In the genomic region with DNA sequence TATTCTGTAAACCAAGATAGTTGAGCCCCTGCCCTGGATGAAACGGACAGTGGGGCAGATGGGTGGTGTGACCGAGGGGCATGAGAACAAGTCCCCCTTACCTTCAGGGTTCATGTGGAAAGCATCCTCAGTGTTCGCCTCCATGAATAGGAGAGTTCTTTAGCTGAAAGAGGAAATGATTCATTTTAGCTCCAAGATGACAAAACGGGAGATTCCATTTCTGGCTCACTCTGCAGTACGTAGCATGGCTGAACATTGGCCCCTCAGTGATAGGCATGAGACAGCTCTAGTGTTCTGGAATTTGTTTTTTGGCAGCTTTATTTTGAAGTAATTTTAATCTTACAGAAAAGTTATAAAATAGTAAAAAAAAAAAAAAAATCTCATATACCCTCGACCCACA, we compare ENCODE assay signal across 11 cellular contexts.
A peak's percentile ranks its signal among the peaks of the same experiment; 100 is the strongest.
DNase-seq lines count a peak whose midpoint lies in the region; ATAC-seq and TF ChIP-seq lines count a peak whose summit lies in the region.
"Had no signal": no experiment of that assay in that cellular context is flagged by ENCODE, and none has a peak within 500 bp of the region (broad histone marks: within the 10 kb centered on the region; RNA-seq: fewer than 3 reads in every experiment).

No MANE protein-coding gene starts in this region.

- H3K27me3 Mint-ChIP-seq in natural killer cell treated with Interleukin-12 subunit alpha and Interleukin-12 subunit beta and Interleukin-15 and Interleukin-18, amount 100 ng/mL, for 72 hours = no peaks in the 10 kb centered on the region

- 66 to 84% (median 67%) methylated on average over 6 of the region's 6 CpGs for WGBS in spleen, 5 donors

- intact Hi-C loops in spleen (cut with DNase I; ENCODE audit: low total_unique reads) = no loop called here

- H3K4me3 ChIP-seq in skeletal muscle cell (ENCODE audit: low read depth, low read length) (no peak overlapping the region), spleen (no peak overlapping the region)

- no peaks in the 10 kb centered on the region for H3K4me1 ChIP-seq in spleen

- H3K36me3 Mint-ChIP-seq in natural killer cell treated with Interleukin-12 subunit alpha and Interleukin-12 subunit beta and Interleukin-15 and Interleukin-18, amount 100 ng/mL, for 72 hours = no peaks in the 10 kb centered on the region
- H3K36me3 Mint-ChIP-seq: stimulated activated naive B cell treated with anti-CD40 and anti-IgM and Interleukin-4, amounts not matched to agents 10 μg/mL and 1 μg/mL and 100 μg/mL, for 72 hours had no signal

- DNase-seq in GM13976 (ENCODE audit: low spot score) (peak; percentile 18), skeletal muscle cell (ENCODE audit: low read depth) (peak; percentile 52), spleen (no peak)
- DNase-seq in natural killer cell treated with Interleukin-12 subunit alpha and Interleukin-12 subunit beta and Interleukin-15 and Interleukin-18, amount 100 ng/mL, for 72 hours (ENCODE audit: low spot score) = no peak
- DNase-seq: activated T-cell treated with anti-CD3 and anti-CD28 coated beads, Interleukin-2, amount 50 U/mL, for 1 hour; cortex of kidney; NCI-H1105 treated with DMSO at 0.1 percent for 48 hours; stimulated activated naive B cell treated with anti-CD40 and anti-IgM and Interleukin-4, amounts not matched to agents 10 μg/mL and 1 μg/mL and 100 μg/mL, for 72 hours had no signal

- H3K36me3 ChIP-seq in spleen = no peaks in the 10 kb centered on the region

- H3K27ac Mint-ChIP-seq in natural killer cell treated with Interleukin-12 subunit alpha and Interleukin-12 subunit beta and Interleukin-15 and Interleukin-18, amount 100 ng/mL, for 72 hours = no peak overlapping the region
- H3K27ac Mint-ChIP-seq: stimulated activated naive B cell treated with anti-CD40 and anti-IgM and Interleukin-4, amounts not matched to agents 10 μg/mL and 1 μg/mL and 100 μg/mL, for 72 hours had no signal

- TF ChIP-seq CTCF in GM13976 (IDR thresholded peaks at IDR 0.05; ENCODE audit: borderline replicate concordance, control extremely low read depth, extremely low read depth, insufficient read depth, missing control alignments) (no peak), spleen (IDR thresholded peaks at IDR 0.05 in 8 of 11, conservative IDR thresholded peaks at IDR 0.05 in 3 of 11) (no peak)

- ATAC-seq in HG02852 (IDR thresholded peaks at IDR 0.05; ENCODE audit: unreplicated experiment) (peak; percentile 93), SK-N-SH treated with all-trans-retinoic acid at 6 μM for 48 hours (peak; percentile 59; the same call in 2 of the 3 replicates), HG03196 (IDR thresholded peaks at IDR 0.05; ENCODE audit: unreplicated experiment) (no peak)
- ATAC-seq in natural killer cell treated with Interleukin-12 subunit alpha and Interleukin-12 subunit beta and Interleukin-15 and Interleukin-18, amount 100 ng/mL, for 72 hours = no peak

- H3K27me3 ChIP-seq in spleen (replicated peaks in 1 of 7) = peaks cover 0 to 3% (median 0%) of the 10 kb centered on the region in 7 donors

- no peak overlapping the region for H3K27ac ChIP-seq in spleen

- TF ChIP-seq POLR2A in spleen (IDR thresholded peaks at IDR 0.05) = no peak

- peaks cover 2% of the 10 kb centered on the region for H3K9me3 Mint-ChIP-seq in natural killer cell treated with Interleukin-12 subunit alpha and Interleukin-12 subunit beta and Interleukin-15 and Interleukin-18, amount 100 ng/mL, for 72 hours

- no peaks in the 10 kb centered on the region for H3K9me3 ChIP-seq in spleen

- no peak overlapping the region for H3K4me3 Mint-ChIP-seq in natural killer cell treated with Interleukin-12 subunit alpha and Interleukin-12 subunit beta and Interleukin-15 and Interleukin-18, amount 100 ng/mL, for 72 hours
- H3K4me3 Mint-ChIP-seq: stimulated activated naive B cell treated with anti-CD40 and anti-IgM and Interleukin-4, amounts not matched to agents 10 μg/mL and 1 μg/mL and 100 μg/mL, for 72 hours had no signal

- no peaks in the 10 kb centered on the region for H3K4me1 Mint-ChIP-seq in natural killer cell treated with Interleukin-12 subunit alpha and Interleukin-12 subunit beta and Interleukin-15 and Interleukin-18, amount 100 ng/mL, for 72 hours (ENCODE audit: low read depth in 2 of 2)
- H3K4me1 Mint-ChIP-seq: stimulated activated naive B cell treated with anti-CD40 and anti-IgM and Interleukin-4, amounts not matched to agents 10 μg/mL and 1 μg/mL and 100 μg/mL, for 72 hours had no signal

- in situ Hi-C loops in GM13976 (cut with MboI; ENCODE audit: low sequenced_read_pairs, unreplicated experiment) = no loop called here

TF ChIP-seq in SK-N-SH treated with all-trans-retinoic acid at 6 μM for 48 hours, 23 proteins besides CTCF, POLR2A, EP300 and RAD21:
- TF ChIP-seq, protein P1, sequence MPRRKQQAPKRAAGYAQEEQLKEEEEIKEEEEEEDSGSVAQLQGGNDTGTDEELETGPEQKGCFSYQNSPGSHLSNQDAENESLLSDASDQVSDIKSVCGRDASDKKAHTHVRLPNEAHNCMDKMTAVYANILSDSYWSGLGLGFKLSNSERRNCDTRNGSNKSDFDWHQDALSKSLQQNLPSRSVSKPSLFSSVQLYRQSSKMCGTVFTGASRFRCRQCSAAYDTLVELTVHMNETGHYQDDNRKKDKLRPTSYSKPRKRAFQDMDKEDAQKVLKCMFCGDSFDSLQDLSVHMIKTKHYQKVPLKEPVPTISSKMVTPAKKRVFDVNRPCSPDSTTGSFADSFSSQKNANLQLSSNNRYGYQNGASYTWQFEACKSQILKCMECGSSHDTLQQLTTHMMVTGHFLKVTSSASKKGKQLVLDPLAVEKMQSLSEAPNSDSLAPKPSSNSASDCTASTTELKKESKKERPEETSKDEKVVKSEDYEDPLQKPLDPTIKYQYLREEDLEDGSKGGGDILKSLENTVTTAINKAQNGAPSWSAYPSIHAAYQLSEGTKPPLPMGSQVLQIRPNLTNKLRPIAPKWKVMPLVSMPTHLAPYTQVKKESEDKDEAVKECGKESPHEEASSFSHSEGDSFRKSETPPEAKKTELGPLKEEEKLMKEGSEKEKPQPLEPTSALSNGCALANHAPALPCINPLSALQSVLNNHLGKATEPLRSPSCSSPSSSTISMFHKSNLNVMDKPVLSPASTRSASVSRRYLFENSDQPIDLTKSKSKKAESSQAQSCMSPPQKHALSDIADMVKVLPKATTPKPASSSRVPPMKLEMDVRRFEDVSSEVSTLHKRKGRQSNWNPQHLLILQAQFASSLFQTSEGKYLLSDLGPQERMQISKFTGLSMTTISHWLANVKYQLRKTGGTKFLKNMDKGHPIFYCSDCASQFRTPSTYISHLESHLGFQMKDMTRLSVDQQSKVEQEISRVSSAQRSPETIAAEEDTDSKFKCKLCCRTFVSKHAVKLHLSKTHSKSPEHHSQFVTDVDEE (CRISPR knock-in tag; IDR thresholded peaks at IDR 0.05) = no peak
- TF ChIP-seq, protein P2, sequence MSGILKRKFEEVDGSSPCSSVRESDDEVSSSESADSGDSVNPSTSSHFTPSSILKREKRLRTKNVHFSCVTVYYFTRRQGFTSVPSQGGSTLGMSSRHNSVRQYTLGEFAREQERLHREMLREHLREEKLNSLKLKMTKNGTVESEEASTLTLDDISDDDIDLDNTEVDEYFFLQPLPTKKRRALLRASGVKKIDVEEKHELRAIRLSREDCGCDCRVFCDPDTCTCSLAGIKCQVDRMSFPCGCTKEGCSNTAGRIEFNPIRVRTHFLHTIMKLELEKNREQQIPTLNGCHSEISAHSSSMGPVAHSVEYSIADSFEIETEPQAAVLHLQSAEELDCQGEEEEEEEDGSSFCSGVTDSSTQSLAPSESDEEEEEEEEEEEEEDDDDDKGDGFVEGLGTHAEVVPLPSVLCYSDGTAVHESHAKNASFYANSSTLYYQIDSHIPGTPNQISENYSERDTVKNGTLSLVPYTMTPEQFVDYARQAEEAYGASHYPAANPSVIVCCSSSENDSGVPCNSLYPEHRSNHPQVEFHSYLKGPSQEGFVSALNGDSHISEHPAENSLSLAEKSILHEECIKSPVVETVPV (CRISPR knock-in tag; IDR thresholded peaks at IDR 0.05) = no peak
- TF ChIP-seq ZNF70 (CRISPR knock-in tag; IDR thresholded peaks at IDR 0.05) = no peak
- no peak for TF ChIP-seq RARB (CRISPR knock-in tag; IDR thresholded peaks at IDR 0.05)
- no peak for TF ChIP-seq ZNF8 (CRISPR knock-in tag; IDR thresholded peaks at IDR 0.05)
- TF ChIP-seq ZFP3 (CRISPR knock-in tag; IDR thresholded peaks at IDR 0.05) = no peak
- no peak for TF ChIP-seq ESRRG (CRISPR knock-in tag; IDR thresholded peaks at IDR 0.05)
- TF ChIP-seq OSR1 (CRISPR knock-in tag; IDR thresholded peaks at IDR 0.05) = no peak
- no peak for TF ChIP-seq GLIS3 (CRISPR knock-in tag; IDR thresholded peaks at IDR 0.05)
- TF ChIP-seq, protein P3, sequence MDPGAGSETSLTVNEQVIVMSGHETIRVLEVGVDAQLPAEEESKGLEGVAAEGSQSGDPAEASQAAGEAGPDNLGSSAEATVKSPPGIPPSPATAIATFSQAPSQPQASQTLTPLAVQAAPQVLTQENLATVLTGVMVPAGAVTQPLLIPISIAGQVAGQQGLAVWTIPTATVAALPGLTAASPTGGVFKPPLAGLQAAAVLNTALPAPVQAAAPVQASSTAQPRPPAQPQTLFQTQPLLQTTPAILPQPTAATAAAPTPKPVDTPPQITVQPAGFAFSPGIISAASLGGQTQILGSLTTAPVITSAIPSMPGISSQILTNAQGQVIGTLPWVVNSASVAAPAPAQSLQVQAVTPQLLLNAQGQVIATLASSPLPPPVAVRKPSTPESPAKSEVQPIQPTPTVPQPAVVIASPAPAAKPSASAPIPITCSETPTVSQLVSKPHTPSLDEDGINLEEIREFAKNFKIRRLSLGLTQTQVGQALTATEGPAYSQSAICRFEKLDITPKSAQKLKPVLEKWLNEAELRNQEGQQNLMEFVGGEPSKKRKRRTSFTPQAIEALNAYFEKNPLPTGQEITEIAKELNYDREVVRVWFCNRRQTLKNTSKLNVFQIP (CRISPR knock-in tag; IDR thresholded peaks at IDR 0.05; ENCODE audit: borderline replicate concordance, low read depth) = no peak
- no peak for TF ChIP-seq BACH2 (CRISPR knock-in tag; IDR thresholded peaks at IDR 0.05; ENCODE audit: borderline replicate concordance)

Comparison
In these comparisons a context has a peak if more than half of its experiments do, and no peak if none do; other contexts are left out.
1. DNase-seq: peak in GM13976 (single experiment) and skeletal muscle cell (single experiment); none in spleen (single experiment) and natural killer cell treated with Interleukin-12 subunit alpha and Interleukin-12 subunit beta and Interleukin-15 and Interleukin-18, amount 100 ng/mL, for 72 hours (single experiment).
2. ATAC-seq: peak in HG02852 (single experiment) and SK-N-SH treated with all-trans-retinoic acid at 6 μM for 48 hours (single experiment); none in HG03196 (single experiment) and natural killer cell treated with Interleukin-12 subunit alpha and Interleukin-12 subunit beta and Interleukin-15 and Interleukin-18, amount 100 ng/mL, for 72 hours (0 of 2).